In genomic region chr11:74592441-74593362, GRCh38 we compare ENCODE assay signal across 1 cellular context.
TF ChIP-seq lines count a peak whose summit lies in the region.

TSS of gene POLD3 (plus strand) at chr11:74592582. CDS start at chr11:74592659, 77 bp downstream.

TF ChIP-seq in H1, 55 proteins besides CTCF, POLR2A, EP300 and RAD21 (continued from another document):
- TF ChIP-seq CTBP2 (IDR thresholded peaks at IDR 0.05; ENCODE audit: borderline replicate concordance, insufficient read depth, insufficient read length, low read length) (no peak), ATF2 (IDR thresholded peaks at IDR 0.05; ENCODE audit: low read length) (no peak), EZH2 (IDR thresholded peaks at IDR 0.05; ENCODE audit: low read depth, low read length, severe bottlenecking) (no peak), MAX (IDR thresholded peaks at IDR 0.05) (no peak), SIN3A (conservative IDR thresholded peaks at IDR 0.05 in 1 of 2, IDR thresholded peaks at IDR 0.05 in 1 of 2; ENCODE audit: low read depth in 1 of 2, low read length in 2 of 2) (peak; percentile 91 to 99; a peak in 3 of 4 replicates), SP4 (IDR thresholded peaks at IDR 0.05; ENCODE audit: low read length) (0 out of 2 replicates have a peak, but pooled peaks have one; percentile 55), HDAC2 (IDR thresholded peaks at IDR 0.05; ENCODE audit: borderline replicate concordance in 1 of 2, low read depth in 2 of 2, low read length in 2 of 2) (no peak; a peak in 1 of 4 replicates), SUZ12 (IDR thresholded peaks at IDR 0.05; ENCODE audit: low read length) (no peak), KDM4A (IDR thresholded peaks at IDR 0.05; ENCODE audit: low read depth, low read length, severe bottlenecking) (peak; percentile 86), ASH2L (IDR thresholded peaks at IDR 0.05; ENCODE audit: low read length) (peak; percentile 92), RFX5 (IDR thresholded peaks at IDR 0.05; ENCODE audit: borderline replicate concordance, low read depth, low read length) (no peak), POLR2AphosphoS5 (IDR thresholded peaks at IDR 0.05; ENCODE audit: low read depth, low read length) (peak; percentile 66; the same call in 1 of the 2 replicates), NRF1 (IDR thresholded peaks at IDR 0.05; ENCODE audit: low read depth, low read length) (no peak), SIRT6 (IDR thresholded peaks at IDR 0.05; ENCODE audit: low read length) (no peak), BRCA1 (IDR thresholded peaks at IDR 0.05; ENCODE audit: low read depth, low read length) (no peak), GABPA (IDR thresholded peaks at IDR 0.05; ENCODE audit: borderline replicate concordance, insufficient read depth, low read length) (no peak), SRF (IDR thresholded peaks at IDR 0.05; ENCODE audit: low read depth, low read length) (no peak), POU5F1 (IDR thresholded peaks at IDR 0.05; ENCODE audit: low read depth, low read length) (no peak), EGR1 (IDR thresholded peaks at IDR 0.05; ENCODE audit: borderline replicate concordance, low read depth, low read length) (no peak), YY1 (IDR thresholded peaks at IDR 0.05; ENCODE audit: low read depth, low read length) (peak; percentile 62; the same call in 1 of the 2 replicates), TEAD4 (IDR thresholded peaks at IDR 0.05; ENCODE audit: low read depth, low read length) (no peak), TAF7 (optimal IDR thresholded peaks at IDR 0.05; ENCODE audit: borderline replicate concordance, low read depth, low read length) (no peak), FOSL1 (IDR thresholded peaks at IDR 0.05; ENCODE audit: insufficient read depth, low read depth, low read length) (no peak), CEBPB (IDR thresholded peaks at IDR 0.05; ENCODE audit: low read depth, low read length) (peak; percentile 59), BACH1 (IDR thresholded peaks at IDR 0.05; ENCODE audit: low read length) (no peak), JUN (IDR thresholded peaks at IDR 0.05; ENCODE audit: low read depth, low read length) (no peak), TAF1 (IDR thresholded peaks at IDR 0.05; ENCODE audit: low read depth, low read length) (peak; percentile 79)
- TF ChIP-seq, protein P1, sequence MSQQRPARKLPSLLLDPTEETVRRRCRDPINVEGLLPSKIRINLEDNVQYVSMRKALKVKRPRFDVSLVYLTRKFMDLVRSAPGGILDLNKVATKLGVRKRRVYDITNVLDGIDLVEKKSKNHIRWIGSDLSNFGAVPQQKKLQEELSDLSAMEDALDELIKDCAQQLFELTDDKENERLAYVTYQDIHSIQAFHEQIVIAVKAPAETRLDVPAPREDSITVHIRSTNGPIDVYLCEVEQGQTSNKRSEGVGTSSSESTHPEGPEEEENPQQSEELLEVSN (IDR thresholded peaks at IDR 0.05) = peak; percentile 55
